8 cellular contexts compared by ENCODE assay signal in genomic region chr6:11575408-11576033, GRCh38. TPM values are rescaled to one million over a fixed set of nuclear protein-coding genes. Genes with fewer than 3 reads are reported as not detected.
DNase-seq lines count a peak whose midpoint lies in the region; ATAC-seq and TF ChIP-seq lines count a peak whose summit lies in the region.

No MANE protein-coding gene starts in this region.

- WGBS in right lobe of liver (ENCODE audit: insufficient coverage, low coverage, low lambda C conversion rate, missing lambda C conversion rate): 37% methylated on average over 10 of the region's 10 CpGs

- TF ChIP-seq CTCF in BE2C (IDR thresholded peaks at IDR 0.05; ENCODE audit: low read depth, low read length): peak; percentile 90
- TF ChIP-seq CTCF in WERI-Rb-1 (IDR thresholded peaks at IDR 0.05; ENCODE audit: low read depth, low read length): peak; percentile 99
- peak; percentile 54 for TF ChIP-seq CTCF in coronary artery (IDR thresholded peaks at IDR 0.05)
- TF ChIP-seq CTCF in right lobe of liver (IDR thresholded peaks at IDR 0.05): peak; percentile 88 to 96 (median 92)

- H3K4me3 ChIP-seq in BE2C (ENCODE audit: low read depth, low read length) (no peak overlapping the region), WERI-Rb-1 (ENCODE audit: low read depth, low read length) (no peak overlapping the region), coronary artery (no peak overlapping the region), right lobe of liver (peak overlapping the region in 1 of 3 donors; percentile 6)

- H3K4me1 ChIP-seq in BE2C: no peaks in the 10 kb centered on the region
- no peaks in the 10 kb centered on the region for H3K4me1 ChIP-seq in right lobe of liver

- TF ChIP-seq POLR2A in right lobe of liver (IDR thresholded peaks at IDR 0.05): no peak

- H3K36me3 ChIP-seq in BE2C (no peaks in the 10 kb centered on the region), WERI-Rb-1 (peaks cover 7% of the 10 kb centered on the region; the same call in 1 of the 2 replicates), right lobe of liver (no peaks in the 10 kb centered on the region)

- intact Hi-C loops in right lobe of liver (cut with DNase I): no loop called here

- H3K27ac ChIP-seq in WERI-Rb-1 (no peak overlapping the region), coronary artery (no peak overlapping the region), right lobe of liver (no peak overlapping the region)

- H3K9me3 ChIP-seq in BE2C (no peaks in the 10 kb centered on the region), WERI-Rb-1 (ENCODE audit: severe bottlenecking) (no peaks in the 10 kb centered on the region), right lobe of liver (no peaks in the 10 kb centered on the region)

- DNase-seq in BE2C (peak; percentile 43), NCI-H2196 treated with DMSO at 0.1 percent for 48 hours (lab: John Stamatoyannopoulos, UW; ENCODE audit: unreplicated experiment) (peak; percentile 63), WERI-Rb-1 (peak; percentile 79), coronary artery (ENCODE audit: low spot score) (no peak), right lobe of liver (peak in 1 of 3 donors; percentile 66)
- DNase-seq in stimulated activated CD8-positive, alpha-beta memory T cell treated with anti-CD3 and anti-CD28 coated beads, Interleukin-15, amount 100 ng/mL, for 1 hour (ENCODE audit: low read depth): peak; percentile 14

- no peaks in the 10 kb centered on the region for H3K27me3 ChIP-seq in BE2C
- no peaks in the 10 kb centered on the region for H3K27me3 ChIP-seq in WERI-Rb-1 (ENCODE audit: insufficient read depth, low read depth, severe bottlenecking)
- no peaks in the 10 kb centered on the region for H3K27me3 ChIP-seq in right lobe of liver

- ATAC-seq in GM18868 (IDR thresholded peaks at IDR 0.05; ENCODE audit: unreplicated experiment): peak; percentile 98
- peak; percentile 71 for ATAC-seq in HG03060 (IDR thresholded peaks at IDR 0.05; ENCODE audit: low read depth, unreplicated experiment)
- ATAC-seq in right lobe of liver: peak; percentile 99 to 100 (median 100)

RNA-seq across cellular contexts. Expression of gene TMEM170B, which starts 38.0 kb away (rescaled TPM):
- 0.96 TPM for polyA plus RNA-seq in BE2C (2012; ENCODE audit: insufficient read depth, insufficient read length, low read depth)
- total RNA-seq in right lobe of liver: 1 to 10 TPM; 3.6 to 6.7 (median 5.0) TPM
